ENCODE assay signal across 8 cellular contexts in the genomic region with DNA sequence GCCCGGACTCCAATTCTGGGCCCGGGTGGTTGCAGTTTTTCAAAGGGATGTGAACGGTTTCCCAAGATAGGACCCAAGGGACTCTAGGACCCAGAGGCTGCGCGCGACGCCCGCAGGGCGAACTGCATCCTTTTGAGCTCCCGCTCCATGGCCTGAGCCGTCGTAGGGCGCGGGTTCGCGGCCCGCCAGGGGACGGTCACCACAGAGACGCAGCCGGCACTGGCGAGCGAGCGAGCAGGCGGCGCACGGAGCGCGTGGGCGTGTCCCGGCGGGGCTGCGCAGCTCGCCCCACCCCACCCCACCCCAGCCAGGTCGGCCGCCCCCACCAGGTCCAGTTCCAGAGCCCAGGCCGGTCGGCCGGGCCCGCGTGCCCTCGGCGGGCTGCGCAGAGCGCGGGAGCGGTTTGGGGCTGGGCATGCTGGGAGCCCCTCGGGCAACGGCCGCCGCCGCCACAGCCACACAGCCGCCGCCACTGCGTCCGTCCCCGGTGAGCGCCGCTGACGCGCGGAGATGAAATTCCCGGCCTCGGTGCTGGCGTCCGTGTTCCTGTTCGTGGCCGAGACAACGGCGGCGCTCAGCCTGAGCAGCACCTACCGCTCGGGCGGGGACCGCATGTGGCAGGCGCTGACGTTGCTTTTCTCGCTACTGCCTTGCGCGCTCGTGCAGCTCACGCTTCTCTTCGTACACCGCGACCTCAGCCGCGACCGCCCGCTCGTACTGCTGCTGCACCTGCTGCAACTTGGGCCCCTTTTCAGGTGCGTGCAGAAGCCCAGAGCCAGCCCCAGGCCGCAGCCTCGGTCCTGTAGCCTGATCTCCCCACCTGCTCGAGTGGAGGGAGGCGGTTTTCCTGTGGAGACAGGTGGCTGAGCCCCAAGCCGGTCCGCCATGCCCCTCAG. TPM values are rescaled to one million over a fixed set of nuclear protein-coding genes. Genes with fewer than 3 reads are reported as not detected.
DNase-seq lines count a peak whose midpoint lies in the region; ATAC-seq and TF ChIP-seq lines count a peak whose summit lies in the region.

A gene with protein sequence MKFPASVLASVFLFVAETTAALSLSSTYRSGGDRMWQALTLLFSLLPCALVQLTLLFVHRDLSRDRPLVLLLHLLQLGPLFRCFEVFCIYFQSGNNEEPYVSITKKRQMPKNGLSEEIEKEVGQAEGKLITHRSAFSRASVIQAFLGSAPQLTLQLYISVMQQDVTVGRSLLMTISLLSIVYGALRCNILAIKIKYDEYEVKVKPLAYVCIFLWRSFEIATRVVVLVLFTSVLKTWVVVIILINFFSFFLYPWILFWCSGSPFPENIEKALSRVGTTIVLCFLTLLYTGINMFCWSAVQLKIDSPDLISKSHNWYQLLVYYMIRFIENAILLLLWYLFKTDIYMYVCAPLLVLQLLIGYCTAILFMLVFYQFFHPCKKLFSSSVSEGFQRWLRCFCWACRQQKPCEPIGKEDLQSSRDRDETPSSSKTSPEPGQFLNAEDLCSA (plus strand): TSS at position 340 of the 896 bp plus-strand sequence. CDS start 171 bp downstream, at position 511.

- no peaks in the 10 kb centered on the region for H3K36me3 ChIP-seq in naive thymus-derived CD4-positive, alpha-beta T cell (ENCODE audit: control insufficient read depth in 2 of 3, insufficient read depth in 3 of 3, low read length in 3 of 3)
- no peaks in the 10 kb centered on the region for H3K36me3 ChIP-seq in suprapubic skin

- H3K4me1 Mint-ChIP-seq in activated T-cell treated with anti-CD3 and anti-CD28 coated beads, Interleukin-2, amount 50 U/mL, for 24 hours (ENCODE audit: low read depth): peaks cover 6% of the 10 kb centered on the region
- peaks cover 0 to 5% (median 0%) of the 10 kb centered on the region in 7 donors for H3K4me1 Mint-ChIP-seq in naive thymus-derived CD4-positive, alpha-beta T cell

- H3K36me3 Mint-ChIP-seq in activated T-cell treated with anti-CD3 and anti-CD28 coated beads, Interleukin-2, amount 50 U/mL, for 24 hours (ENCODE audit: low read depth): no peaks in the 10 kb centered on the region
- H3K36me3 Mint-ChIP-seq in naive thymus-derived CD4-positive, alpha-beta T cell: no peaks in the 10 kb centered on the region

- H3K4me1 ChIP-seq in naive thymus-derived CD4-positive, alpha-beta T cell (ENCODE audit: control insufficient read depth in 2 of 2, insufficient read depth in 2 of 2, low read length in 2 of 2): no peaks in the 10 kb centered on the region
- H3K4me1 ChIP-seq in suprapubic skin: peaks cover 6% of the 10 kb centered on the region

- no peak for TF ChIP-seq EP300 in suprapubic skin (IDR thresholded peaks at IDR 0.05)

- peaks cover 35% of the 10 kb centered on the region for H3K27me3 Mint-ChIP-seq in activated T-cell treated with anti-CD3 and anti-CD28 coated beads, Interleukin-2, amount 50 U/mL, for 24 hours
- H3K27me3 Mint-ChIP-seq in naive thymus-derived CD4-positive, alpha-beta T cell: peaks cover 0 to 7% (median 0%) of the 10 kb centered on the region in 5 donors

- WGBS in suprapubic skin: 51% methylated on average over 29 of the region's 96 CpGs

- peak within 1 kb of the TSS; percentile 12 for H3K4me3 ChIP-seq in fibroblast of mammary gland (ENCODE audit: control insufficient read depth, low read depth, low read length)
- no peak within 1 kb of the TSS for H3K4me3 ChIP-seq in naive thymus-derived CD4-positive, alpha-beta T cell (ENCODE audit: low read length)
- H3K4me3 ChIP-seq in suprapubic skin: peak within 1 kb of the TSS; percentile 56

- intact Hi-C loops in naive thymus-derived CD4-positive, alpha-beta T cell (cut with micrococcal nuclease): no loop called here

- no peak within 1 kb of the TSS for H3K27ac ChIP-seq in naive thymus-derived CD4-positive, alpha-beta T cell (ENCODE audit: low read depth, low read length)
- H3K27ac ChIP-seq in suprapubic skin: no peak within 1 kb of the TSS

- POLR2A ChIA-PET in naive thymus-derived CD4-positive, alpha-beta T cell (lab: Charles Lee): no interaction called here

- DNase-seq in NCI-H1694 treated with DMSO at 0.1 percent for 48 hours (lab: John Stamatoyannopoulos, UW) (peak; percentile 23), NCI-H1694 (lab: John Stamatoyannopoulos, UW) (no peak), NCI-H526 (lab: John Stamatoyannopoulos, UW) (peak; percentile 71 to 90), fibroblast of mammary gland (ENCODE audit: low read depth) (peak; percentile 11), suprapubic skin (ENCODE audit: low spot score in 2 of 2) (no peak)
- DNase-seq in activated T-cell treated with anti-CD3 and anti-CD28 coated beads, Interleukin-2, amount 50 U/mL, for 24 hours: peak; percentile 68
- DNase-seq in naive thymus-derived CD4-positive, alpha-beta T cell: peak in 7 of 9 donors; percentile 3 to 47 (median 8)

- no peaks in the 10 kb centered on the region for H3K9me3 ChIP-seq in naive thymus-derived CD4-positive, alpha-beta T cell (ENCODE audit: control insufficient read depth in 2 of 3, low read length in 3 of 3)
- H3K9me3 ChIP-seq in suprapubic skin: no peaks in the 10 kb centered on the region

- CTCF ChIA-PET in naive thymus-derived CD4-positive, alpha-beta T cell (lab: Charles Lee): no interaction called here

- H3K4me3 Mint-ChIP-seq in activated T-cell treated with anti-CD3 and anti-CD28 coated beads, Interleukin-2, amount 50 U/mL, for 24 hours: peak within 1 kb of the TSS; percentile 62
- H3K4me3 Mint-ChIP-seq in naive thymus-derived CD4-positive, alpha-beta T cell: peak within 1 kb of the TSS; percentile 64 to 77 (median 72)

- no peak for TF ChIP-seq CTCF in fibroblast of mammary gland (conservative IDR thresholded peaks at IDR 0.05; ENCODE audit: control insufficient read depth, insufficient read depth, low read depth, low read length)
- no peak for TF ChIP-seq CTCF in suprapubic skin (IDR thresholded peaks at IDR 0.05)

- TF ChIP-seq POLR2A in suprapubic skin (IDR thresholded peaks at IDR 0.05): no peak

- peak; percentile 54 for ATAC-seq in HG03039 (IDR thresholded peaks at IDR 0.05; ENCODE audit: unreplicated experiment)
- ATAC-seq in naive thymus-derived CD4-positive, alpha-beta T cell: peak; percentile 82

- H3K27ac Mint-ChIP-seq in activated T-cell treated with anti-CD3 and anti-CD28 coated beads, Interleukin-2, amount 50 U/mL, for 24 hours: no peak within 1 kb of the TSS
- no peak within 1 kb of the TSS for H3K27ac Mint-ChIP-seq in naive thymus-derived CD4-positive, alpha-beta T cell

- no peaks in the 10 kb centered on the region for H3K27me3 ChIP-seq in naive thymus-derived CD4-positive, alpha-beta T cell (ENCODE audit: control insufficient read depth in 2 of 2, insufficient read depth in 2 of 2, low read length in 2 of 2)
- H3K27me3 ChIP-seq in suprapubic skin: no peaks in the 10 kb centered on the region

- no peaks in the 10 kb centered on the region for H3K9me3 Mint-ChIP-seq in activated T-cell treated with anti-CD3 and anti-CD28 coated beads, Interleukin-2, amount 50 U/mL, for 24 hours
- H3K9me3 Mint-ChIP-seq in naive thymus-derived CD4-positive, alpha-beta T cell: peaks cover 0 to 1% (median 0%) of the 10 kb centered on the region in 11 donors

RNA-seq across cellular contexts. Expression of the gene that starts here (rescaled TPM):
- total RNA-seq in naive thymus-derived CD4-positive, alpha-beta T cell: under 1 TPM in 3 of 5 experiments, not detected in 2; 0.07 to 0.19 (median 0.17) TPM
- not detected for polyA plus RNA-seq in naive thymus-derived CD4-positive, alpha-beta T cell
- total RNA-seq in suprapubic skin: 1 to 10 TPM; 1.1 to 2.3 (median 1.7) TPM

Comparison
In these comparisons a context has a peak if more than half of its experiments do, and no peak if none do; other contexts are left out.
1. DNase-seq: peak in NCI-H1694 treated with DMSO at 0.1 percent for 48 hours (single experiment), NCI-H526 (2 of 2), activated T-cell treated with anti-CD3 and anti-CD28 coated beads, Interleukin-2, amount 50 U/mL, for 24 hours (single experiment) and fibroblast of mammary gland (single experiment); none in NCI-H1694 (single experiment) and suprapubic skin (0 of 2).
2. Peak in DNase-seq and ATAC-seq in naive thymus-derived CD4-positive, alpha-beta T cell; RNA of the gene not detected or under 1 TPM.